In the genomic region with DNA sequence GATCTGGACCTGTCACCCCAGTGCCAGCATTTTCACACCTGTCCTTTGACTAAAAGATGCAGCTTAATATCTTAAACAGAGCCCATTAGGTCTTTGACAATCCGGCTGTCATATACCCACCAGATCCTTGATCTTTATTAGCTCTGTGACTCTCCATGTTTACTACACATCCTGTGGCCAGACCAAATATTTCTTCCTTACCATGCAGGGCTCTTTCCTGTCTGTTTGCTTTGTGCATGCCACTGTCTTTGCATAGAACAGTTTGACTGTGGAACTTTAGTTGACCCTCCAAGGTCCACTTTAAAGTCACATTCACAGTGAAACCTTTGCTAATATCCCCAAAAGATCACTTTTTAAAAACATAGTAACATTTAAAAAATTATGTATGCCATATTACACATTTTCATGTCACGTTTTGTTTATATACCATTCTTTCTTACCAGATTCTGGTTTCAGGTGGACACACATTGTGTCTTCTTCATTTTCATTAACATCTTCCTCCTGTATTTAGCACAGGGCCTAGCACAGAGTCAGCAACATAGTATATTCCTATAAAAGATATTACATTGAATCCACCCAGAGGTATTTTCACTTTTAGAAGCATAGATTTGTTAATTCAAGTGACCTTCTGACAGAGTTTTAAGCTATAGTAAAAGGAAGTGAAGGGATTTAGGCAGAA, we compare ENCODE assay signal across 26 cellular contexts.
DNase-seq lines count a peak whose midpoint lies in the region; ATAC-seq, FAIRE-seq and TF ChIP-seq lines count a peak whose summit lies in the region.
"Had no signal": no experiment of that assay in that cellular context is flagged by ENCODE, and none has a peak within 500 bp of the region (broad histone marks: within the 10 kb centered on the region; RNA-seq: fewer than 3 reads in every experiment).

No MANE protein-coding gene starts in this region.

- BruUV-seq in K562 (replicated peaks; lab: Mats Ljungman, UMichigan), result no TSS peak

- whole genome bisulfite sequencing in K562 (ENCODE audit: insufficient coverage, low coverage, missing lambda C conversion rate), result 29% methylated on average over 2 of the region's 2 CpGs
- WGBS in right lobe of liver (ENCODE audit: insufficient coverage, low coverage, low lambda C conversion rate, missing lambda C conversion rate), result 53% methylated on average over 2 of the region's 2 CpGs

- intact Hi-C loops in K562 (cut with micrococcal nuclease), result no loop called here
- intact Hi-C loops in right lobe of liver (cut with DNase I), result no loop called here

- no peak for TF ChIP-seq EP300 in K562 (IDR thresholded peaks at IDR 0.05; ENCODE audit: low read length)

- H3K9ac ChIP-seq in K562 (ENCODE audit: insufficient read depth in 1 of 2, low read depth in 2 of 2, low read length in 2 of 2), result no peak overlapping the region

- no peak for TF ChIP-seq CTCF in K562 (IDR thresholded peaks at IDR 0.05 in 2 of 3, conservative IDR thresholded peaks at IDR 0.05 in 1 of 3; ENCODE audit: insufficient read depth in 2 of 3, low read depth in 1 of 3, low read length in 3 of 3)
- TF ChIP-seq CTCF in right lobe of liver (IDR thresholded peaks at IDR 0.05), result no peak

- TF ChIP-seq POLR2A in H54 (IDR thresholded peaks at IDR 0.05; ENCODE audit: low read depth, low read length), result no peak
- no peak for TF ChIP-seq POLR2A in K562 (conservative IDR thresholded peaks at IDR 0.05)
- TF ChIP-seq POLR2A in right lobe of liver (IDR thresholded peaks at IDR 0.05), result no peak

- H3K9me3 ChIP-seq in K562 (replicated peaks; ENCODE audit: control insufficient read depth, insufficient read depth, low read depth, low read length), result no peaks in the 10 kb centered on the region
- no peaks in the 10 kb centered on the region for H3K9me3 ChIP-seq in right lobe of liver
- H3K9me3 ChIP-seq: gastrocnemius medialis, thyroid gland had no signal

- no peaks in the 10 kb centered on the region for H3K79me2 ChIP-seq in K562 (ENCODE audit: control insufficient read depth, insufficient read depth, low read length)

- H3K27ac ChIP-seq in K562 (ENCODE audit: extremely low read depth, low read depth, low read length) (no peak overlapping the region), right lobe of liver (peak overlapping the region in 1 of 3 donors; percentile 16)
- H3K27ac ChIP-seq: gastrocnemius medialis, SK-N-MC, thyroid gland had no signal

- H3K4me1 ChIP-seq in K562 (replicated peaks in 1 of 2; ENCODE audit: control insufficient read depth in 2 of 2, insufficient read depth in 2 of 2, low read length in 2 of 2) (no peaks in the 10 kb centered on the region), right lobe of liver (peaks cover 0 to 34% (median 3%) of the 10 kb centered on the region in 4 donors)
- H3K4me1 ChIP-seq: gastrocnemius medialis had no signal

- in situ Hi-C loops in K562 (cut with MboI), result no loop called here

- CTCF ChIA-PET in K562 (lab: Yijun Ruan, JAX; ENCODE audit: low intra/inter-chr PET ratio), result no interaction called here

- no peaks in the 10 kb centered on the region for H4K20me1 ChIP-seq in K562 (replicated peaks; ENCODE audit: control insufficient read depth, insufficient read depth, low read length)

- H3K36me3 ChIP-seq in K562 (ENCODE audit: control insufficient read depth, insufficient read depth, low read length) (no peaks in the 10 kb centered on the region), right lobe of liver (no peaks in the 10 kb centered on the region)
- H3K36me3 ChIP-seq: gastrocnemius medialis, thyroid gland had no signal

- no peak overlapping the region for H3K4me2 ChIP-seq in K562 (ENCODE audit: insufficient read depth, low read length)

- ATAC-seq in K562 (no peak; the same call in 2 of the 3 replicates), right lobe of liver (peak; percentile 56 to 88 (median 88)), GM19452 (IDR thresholded peaks at IDR 0.05; ENCODE audit: unreplicated experiment) (no peak), HG02759 (IDR thresholded peaks at IDR 0.05; ENCODE audit: unreplicated experiment) (no peak)
- ATAC-seq: gastrocnemius medialis had no signal

- DNase-seq in H54 (ENCODE audit: insufficient read length, low spot score), result no peak
- DNase-seq in K562 (ENCODE audit: extremely low read depth in 1 of 4, low spot score in 3 of 4), result no peak
- no peak for DNase-seq in right lobe of liver
- DNase-seq in CD1c-positive myeloid dendritic cell (ENCODE audit: extremely low spot score), result no peak
- DNase-seq: activated CD4-positive, alpha-beta memory T cell treated with anti-CD3 and anti-CD28 coated beads, Interleukin-2, amount 10 ng/mL, durations not matched to agents 7 days and 5 days; activated naive CD4-positive, alpha-beta T cell; activated T-cell treated with anti-CD3 and anti-CD28 coated beads, Interleukin-2, amount 50 U/mL, for 1 hour; amniotic stem cell; CD8-positive, alpha-beta memory T cell; central memory CD4-positive, alpha-beta T cell; DMS79; effector CD4-positive, alpha-beta T cell; gastrocnemius medialis; kidney; NCI-H1436 treated with DMSO at 0.1 percent for 48 hours; NCI-H524; NK-92 treated with Interleukin-12 subunit alpha and Interleukin-12 subunit beta, amount 100 ng/mL, for 24 hours; nucleus accumbens; stimulated activated CD4-positive, alpha-beta T cell treated with anti-CD3 and anti-CD28 coated beads, Interleukin-12 subunit alpha, Interleukin-12 subunit beta, amount 100 ng/mL, for 4 hours; T-helper 9 cell; thyroid gland had no signal

- no peaks in the 10 kb centered on the region for H3K9me1 ChIP-seq in K562 (ENCODE audit: control insufficient read depth, insufficient read depth, low read length)

- H3K27me3 ChIP-seq in K562 (ENCODE audit: control insufficient read depth in 2 of 2, insufficient read depth in 2 of 2, low read length in 2 of 2), result no peaks in the 10 kb centered on the region
- H3K27me3 ChIP-seq in right lobe of liver, result no peaks in the 10 kb centered on the region
- H3K27me3 ChIP-seq: gastrocnemius medialis, thyroid gland had no signal

- peak overlapping the region; percentile 36; the same call in 1 of the 2 replicates for H2AFZ ChIP-seq in K562 (ENCODE audit: low read depth, low read length)

- no peak for TF ChIP-seq RAD21 in K562 (CRISPR knock-in tag; conservative IDR thresholded peaks at IDR 0.05 in 1 of 2, IDR thresholded peaks at IDR 0.05 in 1 of 2)

- POLR2A ChIA-PET in K562 (lab: Yijun Ruan, JAX), result no interaction called here

- no peak overlapping the region for H3K4me3 ChIP-seq in K562
- no peak overlapping the region for H3K4me3 ChIP-seq in right lobe of liver
- H3K4me3 ChIP-seq: gastrocnemius medialis, SK-N-MC, thyroid gland had no signal

- FAIRE-seq in H54 (lab: Jason Lieb, UNC) (peak; percentile 85), K562 (lab: Jason Lieb, UNC) (no peak)
- FAIRE-seq: kidney, RCC 7860 had no signal

TF ChIP-seq in PFSK-1, 5 proteins besides CTCF, POLR2A, EP300 and RAD21 (continues in another document):
- TF ChIP-seq, protein P1, sequence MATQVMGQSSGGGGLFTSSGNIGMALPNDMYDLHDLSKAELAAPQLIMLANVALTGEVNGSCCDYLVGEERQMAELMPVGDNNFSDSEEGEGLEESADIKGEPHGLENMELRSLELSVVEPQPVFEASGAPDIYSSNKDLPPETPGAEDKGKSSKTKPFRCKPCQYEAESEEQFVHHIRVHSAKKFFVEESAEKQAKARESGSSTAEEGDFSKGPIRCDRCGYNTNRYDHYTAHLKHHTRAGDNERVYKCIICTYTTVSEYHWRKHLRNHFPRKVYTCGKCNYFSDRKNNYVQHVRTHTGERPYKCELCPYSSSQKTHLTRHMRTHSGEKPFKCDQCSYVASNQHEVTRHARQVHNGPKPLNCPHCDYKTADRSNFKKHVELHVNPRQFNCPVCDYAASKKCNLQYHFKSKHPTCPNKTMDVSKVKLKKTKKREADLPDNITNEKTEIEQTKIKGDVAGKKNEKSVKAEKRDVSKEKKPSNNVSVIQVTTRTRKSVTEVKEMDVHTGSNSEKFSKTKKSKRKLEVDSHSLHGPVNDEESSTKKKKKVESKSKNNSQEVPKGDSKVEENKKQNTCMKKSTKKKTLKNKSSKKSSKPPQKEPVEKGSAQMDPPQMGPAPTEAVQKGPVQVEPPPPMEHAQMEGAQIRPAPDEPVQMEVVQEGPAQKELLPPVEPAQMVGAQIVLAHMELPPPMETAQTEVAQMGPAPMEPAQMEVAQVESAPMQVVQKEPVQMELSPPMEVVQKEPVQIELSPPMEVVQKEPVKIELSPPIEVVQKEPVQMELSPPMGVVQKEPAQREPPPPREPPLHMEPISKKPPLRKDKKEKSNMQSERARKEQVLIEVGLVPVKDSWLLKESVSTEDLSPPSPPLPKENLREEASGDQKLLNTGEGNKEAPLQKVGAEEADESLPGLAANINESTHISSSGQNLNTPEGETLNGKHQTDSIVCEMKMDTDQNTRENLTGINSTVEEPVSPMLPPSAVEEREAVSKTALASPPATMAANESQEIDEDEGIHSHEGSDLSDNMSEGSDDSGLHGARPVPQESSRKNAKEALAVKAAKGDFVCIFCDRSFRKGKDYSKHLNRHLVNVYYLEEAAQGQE (IDR thresholded peaks at IDR 0.05; ENCODE audit: insufficient read depth in 1 of 2, low read depth in 2 of 2, low read length in 2 of 2), result no peak
- no peak for TF ChIP-seq POLR2AphosphoS5 (IDR thresholded peaks at IDR 0.05; ENCODE audit: low read depth, low read length)

TF ChIP-seq in K562, 482 proteins besides CTCF, POLR2A, EP300 and RAD21 (continues in another document):
- TF ChIP-seq TRIM24 (IDR thresholded peaks at IDR 0.05) (no peak), CBX3 (IDR thresholded peaks at IDR 0.05; ENCODE audit: borderline replicate concordance in 1 of 2, low read length in 2 of 2) (no peak), SMAD3 (CRISPR knock-in tag; conservative IDR thresholded peaks at IDR 0.05) (no peak), KAT8 (IDR thresholded peaks at IDR 0.05; ENCODE audit: low read depth) (no peak)

Comparison
In these comparisons a context has a peak if more than half of its experiments do, and no peak if none do; other contexts are left out.
1. ATAC-seq: peak in right lobe of liver (4 of 4); none in K562 (single experiment), GM19452 (single experiment) and HG02759 (single experiment).